Comparison of ENCODE assay signal across 1 cellular context in the genomic region with DNA sequence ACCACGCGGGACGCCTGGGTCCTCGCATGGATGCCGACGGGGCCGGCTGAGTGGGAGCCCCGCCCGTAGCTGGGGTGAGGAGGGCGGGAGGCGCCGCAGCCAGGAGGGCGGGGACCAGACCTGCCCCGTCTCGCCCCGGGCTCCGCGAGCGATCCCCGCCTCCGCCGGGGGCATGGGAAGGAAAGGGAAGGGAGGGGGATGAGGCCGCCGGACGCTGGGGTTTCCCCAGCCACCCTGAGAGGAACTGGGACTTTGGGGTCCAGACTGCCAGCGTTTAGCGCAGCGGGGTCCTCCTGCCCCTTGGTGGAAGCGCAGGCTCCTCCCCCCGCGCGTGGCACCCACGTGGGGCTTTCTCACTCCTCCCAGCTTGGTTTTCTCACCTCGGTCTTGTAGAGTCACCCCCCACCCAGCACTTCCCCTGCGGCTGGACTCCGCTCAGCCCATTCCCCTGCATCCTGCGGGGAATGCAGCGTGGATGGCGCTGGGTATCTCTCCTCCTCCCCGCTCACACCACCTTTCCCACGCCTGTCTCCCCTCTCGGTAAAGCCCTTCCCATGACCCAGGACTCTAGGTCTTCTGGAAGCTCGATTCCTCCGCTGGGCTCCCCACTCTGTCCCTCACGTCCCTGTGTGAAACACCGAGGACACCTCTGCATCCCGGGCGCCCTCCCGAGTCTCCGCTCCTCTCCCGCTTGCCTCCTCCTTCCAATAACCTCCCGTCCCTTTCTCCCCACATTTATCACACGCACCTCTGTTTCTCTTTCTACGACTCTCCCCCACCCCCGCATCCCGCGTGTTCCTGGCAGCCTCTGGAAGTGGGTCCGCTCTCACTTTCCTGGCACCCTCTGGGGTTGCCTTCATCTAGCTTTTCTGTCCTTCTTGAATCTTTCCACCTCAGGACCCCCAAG.
TF ChIP-seq lines count a peak whose summit lies in the region.

No MANE protein-coding gene starts in this region.

TF ChIP-seq in WTC11, 78 proteins besides CTCF, POLR2A, EP300 and RAD21 (continued from another document):
- TF ChIP-seq PRRX2 (CRISPR knock-in tag; IDR thresholded peaks at IDR 0.05): no peak
- TF ChIP-seq SMAD3 (CRISPR knock-in tag; IDR thresholded peaks at IDR 0.05; ENCODE audit: borderline replicate concordance): no peak
TF ChIP-seq in WTC11: peak in this region for 0.
